Comparison of ENCODE assay signal across 12 cellular contexts in genomic region chr19:8655340-8655709, GRCh38. TPM values are rescaled to one million over a fixed set of nuclear protein-coding genes. Genes with fewer than 3 reads are reported as not detected.
DNase-seq lines count a peak whose midpoint lies in the region; ATAC-seq and TF ChIP-seq lines count a peak whose summit lies in the region.
"Had no signal": no experiment of that assay in that cellular context is flagged by ENCODE, and none has a peak within 500 bp of the region (broad histone marks: within the 10 kb centered on the region; RNA-seq: fewer than 3 reads in every experiment).

No MANE protein-coding gene starts in this region.

- peaks cover 0 to 7% of the 10 kb centered on the region in 2 donors for H3K27me3 Mint-ChIP-seq in natural killer cell (ENCODE audit: low read depth in 2 of 2)

- H3K4me3 ChIP-seq in DND-41 (ENCODE audit: low read depth in 1 of 2, low read length in 2 of 2) (no peak overlapping the region), OCI-LY7 (ENCODE audit: low read depth, low read length, poor library complexity, severe bottlenecking) (no peak overlapping the region), colonic mucosa (no peak overlapping the region)

- H3K9me3 Mint-ChIP-seq in natural killer cell = no peaks in the 10 kb centered on the region

- H3K9me3 ChIP-seq in DND-41 (ENCODE audit: insufficient read depth, low read length, severe bottlenecking) (no peaks in the 10 kb centered on the region), OCI-LY7 (ENCODE audit: low read length) (no peaks in the 10 kb centered on the region), colonic mucosa (no peaks in the 10 kb centered on the region)

- H3K27ac ChIP-seq in DND-41 (ENCODE audit: low read length) (no peak overlapping the region), OCI-LY7 (ENCODE audit: low read depth, low read length, poor library complexity, severe bottlenecking) (no peak overlapping the region), colonic mucosa (no peak overlapping the region)

- no peak overlapping the region for H2AFZ ChIP-seq in DND-41 (ENCODE audit: low read depth, low read length)
- H2AFZ ChIP-seq in OCI-LY7 (ENCODE audit: low read length) = peak overlapping the region; percentile 52; the same call in 1 of the 2 replicates

- peak overlapping the region; percentile 78 for H3K4me3 Mint-ChIP-seq in natural killer cell

- H3K36me3 ChIP-seq in DND-41 (ENCODE audit: insufficient read depth, low read length) (no peaks in the 10 kb centered on the region), OCI-LY7 (ENCODE audit: insufficient read depth, low read length) (no peaks in the 10 kb centered on the region), colonic mucosa (no peaks in the 10 kb centered on the region)

- H3K79me2 ChIP-seq in DND-41 (ENCODE audit: insufficient read depth, low read length) = no peaks in the 10 kb centered on the region
- no peaks in the 10 kb centered on the region for H3K79me2 ChIP-seq in OCI-LY7 (ENCODE audit: insufficient read depth, low read depth, low read length)

- H4K20me1 ChIP-seq in DND-41 (ENCODE audit: insufficient read depth, low read length) (no peaks in the 10 kb centered on the region), OCI-LY7 (ENCODE audit: insufficient read depth, low read length) (no peaks in the 10 kb centered on the region)

- H3K27ac Mint-ChIP-seq in natural killer cell = peak overlapping the region in 1 of 2 donors; percentile 27

- H3K36me3 Mint-ChIP-seq in natural killer cell = no peaks in the 10 kb centered on the region

- POLR2A ChIA-PET in OCI-LY7 (lab: Charles Lee) = no interaction called here

- peaks cover 32 to 38% of the 10 kb centered on the region in 2 donors for H3K4me1 Mint-ChIP-seq in natural killer cell

- no peak overlapping the region for H3K4me2 ChIP-seq in DND-41 (ENCODE audit: insufficient read depth, low read length)
- H3K4me2 ChIP-seq in OCI-LY7 (ENCODE audit: low read length) = peak overlapping the region; percentile 43; the same call in 1 of the 2 replicates

- CTCF ChIA-PET in OCI-LY7 (lab: Charles Lee; ENCODE audit: unreplicated experiment) = no interaction called here

- ATAC-seq in DND-41 (ENCODE audit: insufficient read depth, low read depth) = peak; percentile 59
- ATAC-seq in natural killer cell = peak in 2 of 3 donors; percentile 30 to 55
- no peak for ATAC-seq in GM18867 (IDR thresholded peaks at IDR 0.05; ENCODE audit: unreplicated experiment)
- no peak for ATAC-seq in GM21825 (IDR thresholded peaks at IDR 0.05; ENCODE audit: unreplicated experiment)

- intact Hi-C loops in OCI-LY7 (cut with micrococcal nuclease; ENCODE audit: unreplicated experiment) (loop anchor here (5.0 kb wide), 1 partner anchor 422 kb away; no protein-coding TSS in a partner anchor), natural killer cell (cut with micrococcal nuclease) (no loop called here), colonic mucosa (cut with DNase I) (loop anchor here (1.0 kb wide), 1 partner anchor 424 kb away; no protein-coding TSS in a partner anchor)

- no peak overlapping the region for H3K9ac ChIP-seq in DND-41 (ENCODE audit: low read depth, low read length)
- H3K9ac ChIP-seq in colonic mucosa (ENCODE audit: low read depth in 2 of 2, low read length in 2 of 2) = no peak overlapping the region

- H3K4me1 ChIP-seq in DND-41 (ENCODE audit: insufficient read depth, low read length) = peaks cover 27% of the 10 kb centered on the region
- peaks cover 7% of the 10 kb centered on the region for H3K4me1 ChIP-seq in OCI-LY7 (ENCODE audit: insufficient read depth, low read length, poor library complexity, severe bottlenecking)
- no peaks in the 10 kb centered on the region for H3K4me1 ChIP-seq in colonic mucosa

- no peak for TF ChIP-seq CTCF in DND-41 (IDR thresholded peaks at IDR 0.05; ENCODE audit: borderline replicate concordance, extremely low read depth, low read length, poor library complexity, severe bottlenecking)
- no peak for TF ChIP-seq CTCF in OCI-LY7 (conservative IDR thresholded peaks at IDR 0.05; ENCODE audit: low read length)
- TF ChIP-seq CTCF in natural killer cell (IDR thresholded peaks at IDR 0.05) = no peak
- no peak for TF ChIP-seq CTCF in colonic mucosa (IDR thresholded peaks at IDR 0.05)

- peak; percentile 50 for DNase-seq in DND-41
- peak; percentile 43 for DNase-seq in OCI-LY7 (ENCODE audit: low spot score)
- DNase-seq in activated T-cell treated with anti-CD3 and anti-CD28 coated beads, Interleukin-2, amount 50 U/mL, for 48 hours = peak; percentile 44 to 54
- no peak for DNase-seq in natural killer cell
- no peak for DNase-seq in colonic mucosa
- DNase-seq in NK-92 treated with Interleukin-12 subunit alpha and Interleukin-12 subunit beta, amount 100 ng/mL, for 24 hours (lab: John Stamatoyannopoulos, UW) = no peak
- DNase-seq: NCI-H524 treated with DMSO at 0.1 percent for 48 hours had no signal

- no peaks in the 10 kb centered on the region for H3K9me2 ChIP-seq in OCI-LY7 (ENCODE audit: insufficient read depth, low read length)

- BruUV-seq in OCI-LY7 (replicated peaks; lab: Mats Ljungman, UMichigan) = no TSS peak

- H3K27me3 ChIP-seq in DND-41 (ENCODE audit: insufficient read depth, low read length, poor library complexity) (no peaks in the 10 kb centered on the region), colonic mucosa (no peaks in the 10 kb centered on the region)

RNA-seq across cellular contexts. Expression of gene NFILZ, which starts 24.9 kb away (rescaled TPM):
- total RNA-seq in OCI-LY7 (2014; rRNA removed; shearing (Covaris generic)) = not detected in 2 replicates
- not detected in 2 replicates for total RNA-seq in OCI-LY7 (2022)
- total RNA-seq in natural killer cell = not detected
- not detected for total RNA-seq in colonic mucosa
- total RNA-seq: fibroblast of lung, LHCN-M2, omental fat pad had no signal

RNA-seq across cellular contexts. Expression of gene ACTL9, which starts 43.3 kb away (rescaled TPM):
- not detected in 2 replicates for total RNA-seq in OCI-LY7 (2014; rRNA removed; shearing (Covaris generic))
- total RNA-seq in OCI-LY7 (2022) (not detected in 2 replicates), natural killer cell (not detected), colonic mucosa (not detected)
- total RNA-seq: fibroblast of lung, LHCN-M2, omental fat pad had no signal

RNA-seq across cellular contexts. Expression of gene ADAMTS10, which starts 44.8 kb away (rescaled TPM):
- total RNA-seq in OCI-LY7 (2014; rRNA removed; shearing (Covaris generic)) = not detected in 2 replicates
- total RNA-seq in OCI-LY7 (2022) (not detected in 2 replicates), natural killer cell (100 to 1,000 TPM; 159 to 286 (median 203) TPM), colonic mucosa (1 to 10 TPM; 3.9 TPM)

Comparison
In these comparisons a context has a peak if more than half of its experiments do, and no peak if none do; other contexts are left out.
1. ATAC-seq: peak in DND-41 (single experiment) and natural killer cell (2 of 3); none in GM18867 (single experiment) and GM21825 (single experiment).
2. DNase-seq: peak in DND-41 (single experiment), OCI-LY7 (single experiment) and activated T-cell treated with anti-CD3 and anti-CD28 coated beads, Interleukin-2, amount 50 U/mL, for 48 hours (2 of 2); none in natural killer cell (single experiment), colonic mucosa (single experiment) and NK-92 treated with Interleukin-12 subunit alpha and Interleukin-12 subunit beta, amount 100 ng/mL, for 24 hours (single experiment).
3. RNA of gene ADAMTS10, which starts 44.8 kb away (total RNA-seq): 159 to 286 TPM in natural killer cell; 3.9 TPM in colonic mucosa and not detected in OCI-LY7; every median in the first group is over 10 times any median in the second.